ENCODE assay signal across 2 cellular contexts in genomic region chr3:128413413-128414205, GRCh38.
A peak's percentile ranks its signal among the peaks of the same experiment; 100 is the strongest.
TF ChIP-seq lines count a peak whose summit lies in the region.

No MANE protein-coding gene starts in this region.

TF ChIP-seq in HEK293, 187 proteins besides CTCF, POLR2A, EP300 and RAD21:
- peak; percentile 26; the same call in 1 of the 2 replicates for TF ChIP-seq SCRT2 (tag by site-specific recombination; IDR thresholded peaks at IDR 0.05)
- no peak for TF ChIP-seq ZNF837 (tag by site-specific recombination; IDR thresholded peaks at IDR 0.05)
- no peak for TF ChIP-seq FEZF1 (tag by site-specific recombination; IDR thresholded peaks at IDR 0.05)
- TF ChIP-seq WT1 (tag by site-specific recombination; IDR thresholded peaks at IDR 0.05), result no peak
- TF ChIP-seq ZNF354C (tag by site-specific recombination; IDR thresholded peaks at IDR 0.05; ENCODE audit: borderline replicate concordance, low read depth), result no peak

TF ChIP-seq in H1, 55 proteins besides CTCF, POLR2A, EP300 and RAD21 (continued from another document):
- no peak for TF ChIP-seq KDM1A (IDR thresholded peaks at IDR 0.05; ENCODE audit: borderline replicate concordance, low read length)
- TF ChIP-seq TAF1 (IDR thresholded peaks at IDR 0.05; ENCODE audit: low read depth, low read length), result no peak
- peak; percentile 6 for TF ChIP-seq ASH2L (IDR thresholded peaks at IDR 0.05; ENCODE audit: low read length)
- no peak for TF ChIP-seq KDM5A (IDR thresholded peaks at IDR 0.05; ENCODE audit: low read length)
